In the genomic region with DNA sequence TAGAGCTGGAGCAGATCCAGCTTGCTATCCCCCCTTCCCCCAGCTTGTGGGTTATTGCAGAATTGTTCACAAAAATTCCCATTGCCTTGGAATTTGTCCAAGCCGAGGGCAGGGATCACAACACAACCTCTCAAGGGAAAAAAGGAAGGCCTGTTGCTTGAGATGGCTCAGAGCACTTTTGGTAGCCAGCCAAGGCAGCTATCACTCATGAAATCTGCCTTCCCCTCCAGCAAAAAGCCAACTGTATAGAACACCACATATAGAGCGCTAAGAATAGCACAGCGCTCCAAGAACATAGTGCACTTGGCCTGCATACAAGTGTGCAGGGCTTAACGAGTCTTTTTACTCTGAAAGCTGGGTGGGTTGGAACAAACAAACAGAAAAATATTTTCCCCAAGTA, we compare ENCODE assay signal across 10 cellular contexts. TPM values are rescaled to one million over a fixed set of nuclear protein-coding genes. Genes with fewer than 3 reads are reported as not detected.
DNase-seq lines count a peak whose midpoint lies in the region; ATAC-seq and TF ChIP-seq lines count a peak whose summit lies in the region.
"Had no signal": no experiment of that assay in that cellular context is flagged by ENCODE, and none has a peak within 500 bp of the region (broad histone marks: within the 10 kb centered on the region; RNA-seq: fewer than 3 reads in every experiment).

No MANE protein-coding gene starts in this region.

- H3K27me3 Mint-ChIP-seq in T-helper 17 cell, result peaks cover 28% of the 10 kb centered on the region

- H3K27me3 ChIP-seq in adrenal gland (no peaks in the 10 kb centered on the region), kidney epithelial cell (ENCODE audit: control insufficient read depth, insufficient read depth, low read length) (no peaks in the 10 kb centered on the region), prostate gland (replicated peaks; ENCODE audit: insufficient read depth) (no peaks in the 10 kb centered on the region)

- WGBS in adrenal gland, 4 donors, result 23 to 43% (median 34%) methylated on average over 4 of the region's 4 CpGs
- WGBS in prostate gland, result 7% methylated on average over 4 of the region's 4 CpGs

- DNase-seq in KBM-7 (peak; percentile 88), adrenal gland (peak; percentile 42 to 82 (median 53)), kidney epithelial cell (ENCODE audit: low read depth) (peak; percentile 16), GM03348 (ENCODE audit: low spot score) (no peak), prostate gland (ENCODE audit: low spot score) (no peak), T-helper 17 cell (no peak)
- DNase-seq: DMS153, NCI-H524 had no signal

- TF ChIP-seq POLR2A in adrenal gland (IDR thresholded peaks at IDR 0.05) (no peak), prostate gland (IDR thresholded peaks at IDR 0.05) (no peak)

- no peak for ATAC-seq in GM21723 (IDR thresholded peaks at IDR 0.05; ENCODE audit: unreplicated experiment)
- ATAC-seq in T-helper 17 cell, result no peak

- TF ChIP-seq CTCF in 22Rv1 (IDR thresholded peaks at IDR 0.05), result no peak
- TF ChIP-seq CTCF in adrenal gland (IDR thresholded peaks at IDR 0.05), result no peak
- TF ChIP-seq CTCF in kidney epithelial cell (IDR thresholded peaks at IDR 0.05; ENCODE audit: insufficient read depth, low read length, poor library complexity, severe bottlenecking), result no peak
- TF ChIP-seq CTCF in prostate gland (IDR thresholded peaks at IDR 0.05), result no peak

- intact Hi-C loops in adrenal gland (cut with DNase I) (no loop called here), prostate gland (cut with DNase I) (loop anchor here (5.0 to 10.0 kb wide), 3 partner anchors 136 to 509 kb away; a partner anchor contains a TSS)

- peaks cover 16% of the 10 kb centered on the region for H3K4me1 Mint-ChIP-seq in T-helper 17 cell

- H3K36me3 ChIP-seq in adrenal gland (replicated peaks in 1 of 2) (no peaks in the 10 kb centered on the region), kidney epithelial cell (ENCODE audit: control insufficient read depth, insufficient read depth, low read length) (no peaks in the 10 kb centered on the region), prostate gland (no peaks in the 10 kb centered on the region)

- H3K27ac ChIP-seq in 22Rv1 (peak overlapping the region; percentile 75), adrenal gland (peak overlapping the region in 1 of 5 donors; percentile 25), prostate gland (peak overlapping the region in 1 of 2 donors; percentile 25)

- H3K27ac Mint-ChIP-seq in T-helper 17 cell, result no peak overlapping the region

- in situ Hi-C loops in KBM-7 (cut with MboI; ENCODE audit: low pct_unique_long_range_greater_than_20kb, low sequenced_read_pairs), result no loop called here

- no peak overlapping the region for H3K4me3 Mint-ChIP-seq in T-helper 17 cell

- H3K9me3 ChIP-seq in adrenal gland (replicated peaks in 1 of 3) (no peaks in the 10 kb centered on the region), prostate gland (no peaks in the 10 kb centered on the region), T-helper 17 cell (ENCODE audit: control insufficient read depth, low read length, poor library complexity, severe bottlenecking) (no peaks in the 10 kb centered on the region)

- peaks cover 9% of the 10 kb centered on the region for H3K36me3 Mint-ChIP-seq in T-helper 17 cell (ENCODE audit: low read depth)

- H3K4me3 ChIP-seq in adrenal gland (no peak overlapping the region), kidney epithelial cell (ENCODE audit: low read depth, low read length) (no peak overlapping the region), prostate gland (no peak overlapping the region)

- H3K4me1 ChIP-seq in adrenal gland (replicated peaks in 1 of 2), result peaks cover 6 to 31% of the 10 kb centered on the region in 2 donors
- H3K4me1 ChIP-seq in prostate gland (replicated peaks), result peaks cover 15% of the 10 kb centered on the region

RNA-seq across cellular contexts. Expression of a gene that starts 46.2 kb away (rescaled TPM):
- total RNA-seq in adrenal gland (under 1 TPM in 7 of 8 donors, not detected in 1; 0.06 to 0.39 (median 0.14) TPM), kidney epithelial cell (5.8 and 6.9 TPM in 2 replicates), prostate gland (10 to 100 TPM; 26.2 to 28.6 TPM), T-helper 17 cell (1 to 10 TPM; 1.6 to 2.1 TPM)
- polyA plus RNA-seq in adrenal gland, result under 1 TPM; under 0.01 to 0.13 (median 0.09) TPM

Comparison
In these comparisons a context has a peak if more than half of its experiments do, and no peak if none do; other contexts are left out.
1. DNase-seq: peak in KBM-7 (single experiment), adrenal gland (7 of 7) and kidney epithelial cell (single experiment); none in GM03348 (single experiment), prostate gland (single experiment) and T-helper 17 cell (0 of 3).